Comparison of ENCODE assay signal across 1 cellular context in genomic region chr7:124263232-124263827, GRCh38.
A peak's percentile ranks its signal among the peaks of the same experiment; 100 is the strongest.
TF ChIP-seq lines count a peak whose summit lies in the region.

No MANE protein-coding gene starts in this region.

TF ChIP-seq in K562, 482 proteins besides CTCF, POLR2A, EP300 and RAD21 (continued from another document):
- TF ChIP-seq, protein P1, sequence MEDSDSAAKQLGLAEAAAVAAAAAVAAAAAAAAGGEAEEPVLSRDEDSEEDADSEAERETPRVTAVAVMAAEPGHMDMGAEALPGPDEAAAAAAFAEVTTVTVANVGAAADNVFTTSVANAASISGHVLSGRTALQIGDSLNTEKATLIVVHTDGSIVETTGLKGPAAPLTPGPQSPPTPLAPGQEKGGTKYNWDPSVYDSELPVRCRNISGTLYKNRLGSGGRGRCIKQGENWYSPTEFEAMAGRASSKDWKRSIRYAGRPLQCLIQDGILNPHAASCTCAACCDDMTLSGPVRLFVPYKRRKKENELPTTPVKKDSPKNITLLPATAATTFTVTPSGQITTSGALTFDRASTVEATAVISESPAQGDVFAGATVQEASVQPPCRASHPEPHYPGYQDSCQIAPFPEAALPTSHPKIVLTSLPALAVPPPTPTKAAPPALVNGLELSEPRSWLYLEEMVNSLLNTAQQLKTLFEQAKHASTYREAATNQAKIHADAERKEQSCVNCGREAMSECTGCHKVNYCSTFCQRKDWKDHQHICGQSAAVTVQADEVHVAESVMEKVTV (CRISPR knock-in tag; IDR thresholded peaks at IDR 0.05), result peak; percentile 37; the same call in 1 of the 2 replicates
- TF ChIP-seq ELF4 (CRISPR knock-in tag; IDR thresholded peaks at IDR 0.05), result peak; percentile 55; the same call in 1 of the 2 replicates
- peak; percentile 81 for TF ChIP-seq CEBPG (CRISPR knock-in tag; IDR thresholded peaks at IDR 0.05)
- peak; percentile 94 to 98 for TF ChIP-seq CEBPG (tag; conservative IDR thresholded peaks at IDR 0.05 in 1 of 2, IDR thresholded peaks at IDR 0.05 in 1 of 2)
- TF ChIP-seq PKNOX1 (IDR thresholded peaks at IDR 0.05), result peak; percentile 72; the same call in 1 of the 2 replicates
- TF ChIP-seq ETS2 (tag; IDR thresholded peaks at IDR 0.05; ENCODE audit: borderline replicate concordance, poor library complexity, severe bottlenecking), result no peak
- TF ChIP-seq MTA3 (IDR thresholded peaks at IDR 0.05; ENCODE audit: borderline replicate concordance), result no peak
- no peak for TF ChIP-seq NR2C2 (CRISPR knock-in tag; IDR thresholded peaks at IDR 0.05)
- TF ChIP-seq NR2C2 (tag; IDR thresholded peaks at IDR 0.05), result peak; percentile 45; the same call in 1 of the 2 replicates
